ENCODE assay signal across 16 cellular contexts in the genomic region with DNA sequence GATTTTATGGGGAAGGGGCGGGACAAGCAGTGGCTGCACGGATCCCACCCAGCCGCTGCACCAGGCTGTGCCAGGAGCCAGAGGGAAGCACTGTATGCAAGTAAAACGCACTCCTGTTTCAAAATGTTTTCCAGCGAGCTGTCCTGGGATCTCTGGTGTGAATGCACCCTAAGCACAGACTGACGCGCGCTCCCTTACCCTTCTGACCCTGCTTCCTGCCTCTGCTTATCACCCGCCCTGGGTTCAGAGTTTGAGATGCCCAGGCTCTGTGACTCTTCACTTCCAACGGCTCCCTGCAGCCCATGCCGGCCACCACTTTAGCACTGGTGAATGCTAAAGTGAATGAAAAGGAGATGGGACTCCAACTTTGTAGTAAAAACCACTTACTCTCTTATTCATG.
DNase-seq lines count a peak whose midpoint lies in the region; ATAC-seq and TF ChIP-seq lines count a peak whose summit lies in the region.
"Had no signal": no experiment of that assay in that cellular context is flagged by ENCODE, and none has a peak within 500 bp of the region (broad histone marks: within the 10 kb centered on the region; RNA-seq: fewer than 3 reads in every experiment).

No MANE protein-coding gene starts in this region.

- H3K18ac ChIP-seq in neuronal stem cell (ENCODE audit: low read length): peak overlapping the region; percentile 0

- H3K4me2 ChIP-seq in neuronal stem cell (ENCODE audit: insufficient read depth, low read length, poor library complexity, severe bottlenecking): no peak overlapping the region

- WGBS in neuronal stem cell (ENCODE audit: extremely low coverage in 2 of 2, insufficient read length in 2 of 2, insufficient replicate concordance in 1 of 2), 2 donors: no CpG with 5 or more reads among the region's 11 CpGs

- no peaks in the 10 kb centered on the region for H3K9me3 ChIP-seq in Caco-2
- H3K9me3 ChIP-seq in neuronal stem cell (replicated peaks in 1 of 2; ENCODE audit: control insufficient read depth in 2 of 2, insufficient read depth in 1 of 2, low read depth in 1 of 2, low read length in 2 of 2): no peaks in the 10 kb centered on the region
- H3K9me3 ChIP-seq: ovary, SJSA1 had no signal

- H3K4me1 Mint-ChIP-seq in Caco-2 (ENCODE audit: low read depth, unreplicated experiment) (peaks cover 46% of the 10 kb centered on the region), chondrocyte (ENCODE audit: low read depth) (peaks cover 36% of the 10 kb centered on the region)

- no peak overlapping the region for H3K4ac ChIP-seq in neuronal stem cell (ENCODE audit: low read length)

- H3K9ac ChIP-seq in neuronal stem cell (ENCODE audit: low read depth, low read length, poor library complexity): no peak overlapping the region

- H3K14ac ChIP-seq in neuronal stem cell (ENCODE audit: low read length): no peak overlapping the region

- H2AK5ac ChIP-seq in neuronal stem cell (ENCODE audit: low read depth, low read length): no peak overlapping the region

- intact Hi-C loops in Caco-2 (cut with micrococcal nuclease; ENCODE audit: unreplicated experiment): loop anchor here (10.0 kb wide), 2 partner anchors 228 to 358 kb away; no protein-coding TSS in a partner anchor

- no peak overlapping the region for H4K91ac ChIP-seq in neuronal stem cell (ENCODE audit: low read depth, low read length, poor library complexity)

- ATAC-seq in HG02840 (IDR thresholded peaks at IDR 0.05; ENCODE audit: low FRiP score, unreplicated experiment): no peak

- H3K9me3 Mint-ChIP-seq in Caco-2 (ENCODE audit: unreplicated experiment) (no peaks in the 10 kb centered on the region), chondrocyte (ENCODE audit: low read depth) (no peaks in the 10 kb centered on the region)
- H3K9me3 Mint-ChIP-seq: activated CD4-positive, alpha-beta memory T cell treated with anti-CD3 and anti-CD28 coated beads, Interleukin-2, amount 10 ng/mL, durations not matched to agents 7 days and 5 days; activated T-helper 2 cell treated with anti-CD3 and anti-CD28 coated beads, Interferon-gamma antibody, Interleukin-2, Interleukin-4, amounts not matched to agents 10 μg/mL and 5 μg/mL and 100 μg/mL, durations not matched to agents 14 hours and 24 hours and 36 hours had no signal

- CTCF ChIA-PET in Caco-2 (lab: Charles Lee): no interaction called here

- no peaks in the 10 kb centered on the region for H3K79me1 ChIP-seq in neuronal stem cell (ENCODE audit: low read depth, low read length)

- H3K4me3 ChIP-seq in Caco-2 (ENCODE audit: low read depth, low read length) (no peak overlapping the region), NB4 (ENCODE audit: low read depth, low read length) (no peak overlapping the region), fibroblast of pulmonary artery (replicated peaks; ENCODE audit: low read depth, low read length) (no peak overlapping the region), neuronal stem cell (ENCODE audit: low read length in 2 of 2) (no peak overlapping the region)
- H3K4me3 ChIP-seq: ovary, SJSA1 had no signal

- no peak for TF ChIP-seq POLR2A in NB4 (IDR thresholded peaks at IDR 0.05; ENCODE audit: extremely low read depth, insufficient read length)

- POLR2A ChIA-PET in Caco-2 (lab: Charles Lee): no interaction called here

- no TSS peak for BruUV-seq in Caco-2 (replicated peaks; lab: Mats Ljungman, UMichigan)

- no peak overlapping the region for H4K8ac ChIP-seq in neuronal stem cell (ENCODE audit: low read depth, low read length)

- H2BK15ac ChIP-seq in neuronal stem cell (ENCODE audit: low read length): no peak overlapping the region

- no peak overlapping the region for H3K23ac ChIP-seq in neuronal stem cell (ENCODE audit: low read depth, low read length, poor library complexity)

- H3K27ac ChIP-seq in neuronal stem cell (replicated peaks; ENCODE audit: low read length): peak overlapping the region; percentile 26
- H3K27ac ChIP-seq: epithelial cell of prostate, ovary, SJSA1 had no signal

- no peak for TF ChIP-seq CTCF in Caco-2 (IDR thresholded peaks at IDR 0.05; ENCODE audit: insufficient read depth in 1 of 2, low read depth in 1 of 2, low read length in 1 of 2, severe bottlenecking in 1 of 2, unreplicated experiment in 1 of 2)
- no peak for TF ChIP-seq CTCF in NB4 (IDR thresholded peaks at IDR 0.05; ENCODE audit: low read depth, low read length)
- no peak for TF ChIP-seq CTCF in fibroblast of pulmonary artery (IDR thresholded peaks at IDR 0.05; ENCODE audit: low read length, missing control alignments)
- TF ChIP-seq CTCF in chondrocyte (IDR thresholded peaks at IDR 0.05): no peak

- H2BK12ac ChIP-seq in neuronal stem cell (ENCODE audit: low read length): no peak overlapping the region

- H3K36me3 ChIP-seq in Caco-2 (ENCODE audit: control insufficient read depth, insufficient read depth, low read length) (no peaks in the 10 kb centered on the region), neuronal stem cell (replicated peaks in 1 of 2; ENCODE audit: control insufficient read depth in 2 of 2, insufficient read depth in 2 of 2, low read length in 2 of 2) (no peaks in the 10 kb centered on the region)
- H3K36me3 ChIP-seq: ovary, SJSA1 had no signal

- peak overlapping the region; percentile 5 for H2AFZ ChIP-seq in neuronal stem cell (ENCODE audit: low read length)

- H3K4me3 Mint-ChIP-seq in Caco-2 (ENCODE audit: unreplicated experiment): no peak overlapping the region
- no peak overlapping the region for H3K4me3 Mint-ChIP-seq in chondrocyte (ENCODE audit: unreplicated experiment)
- H3K4me3 Mint-ChIP-seq: activated CD4-positive, alpha-beta memory T cell treated with anti-CD3 and anti-CD28 coated beads, Interleukin-2, amount 10 ng/mL, durations not matched to agents 7 days and 5 days had no signal

- DNase-seq in Caco-2 (no peak), NB4 (ENCODE audit: low read depth) (peak; percentile 25), fibroblast of pulmonary artery (ENCODE audit: low read depth) (peak; percentile 33), neuronal stem cell (ENCODE audit: low spot score) (no peak), foreskin melanocyte (no peak), chondrocyte (ENCODE audit: low spot score) (no peak), NOMO-1 treated with DMSO at 0.1 percent for 48 hours (lab: John Stamatoyannopoulos, UW; ENCODE audit: unreplicated experiment) (no peak)
- DNase-seq: activated CD4-positive, alpha-beta memory T cell treated with anti-CD3 and anti-CD28 coated beads, Interleukin-2, amount 10 ng/mL, durations not matched to agents 7 days and 5 days; amniotic stem cell; Karpas-422; NCI-H187 treated with DMSO at 0.1 percent for 48 hours had no signal

- no peak overlapping the region for H2BK120ac ChIP-seq in neuronal stem cell (ENCODE audit: low read depth, low read length)

- H3K36me3 Mint-ChIP-seq in Caco-2 (ENCODE audit: insufficient read depth, unreplicated experiment) (peaks cover under 1% of the 10 kb centered on the region), chondrocyte (ENCODE audit: low read depth) (peaks cover 3% of the 10 kb centered on the region)

- H3K27ac Mint-ChIP-seq in Caco-2 (ENCODE audit: unreplicated experiment) (peak overlapping the region; percentile 12), chondrocyte (ENCODE audit: unreplicated experiment) (no peak overlapping the region)
- H3K27ac Mint-ChIP-seq: activated CD4-positive, alpha-beta memory T cell treated with anti-CD3 and anti-CD28 coated beads, Interleukin-2, amount 10 ng/mL, durations not matched to agents 7 days and 5 days; activated T-helper 2 cell treated with anti-CD3 and anti-CD28 coated beads, Interferon-gamma antibody, Interleukin-2, Interleukin-4, amounts not matched to agents 10 μg/mL and 5 μg/mL and 100 μg/mL, durations not matched to agents 14 hours and 24 hours and 36 hours had no signal

- H3K4me1 ChIP-seq in Caco-2 (peaks cover 59% of the 10 kb centered on the region), neuronal stem cell (ENCODE audit: control insufficient read depth in 2 of 2, insufficient read depth in 1 of 2, low read depth in 1 of 2, low read length in 2 of 2) (peaks cover 1 to 23% of the 10 kb centered on the region in 2 donors)

- H3K27me3 Mint-ChIP-seq in Caco-2 (ENCODE audit: insufficient read depth, unreplicated experiment) (no peaks in the 10 kb centered on the region), chondrocyte (ENCODE audit: low read depth) (peaks cover 13% of the 10 kb centered on the region)
- H3K27me3 Mint-ChIP-seq: activated CD4-positive, alpha-beta memory T cell treated with anti-CD3 and anti-CD28 coated beads, Interleukin-2, amount 10 ng/mL, durations not matched to agents 7 days and 5 days had no signal

- no peak overlapping the region for H2BK5ac ChIP-seq in neuronal stem cell (ENCODE audit: low read length)

- H3K27me3 ChIP-seq in Caco-2 (replicated peaks; ENCODE audit: control insufficient read depth, insufficient read depth, low read length) (no peaks in the 10 kb centered on the region), neuronal stem cell (ENCODE audit: control insufficient read depth in 3 of 3, insufficient read depth in 3 of 3, low read depth in 1 of 3, low read length in 3 of 3) (peaks cover 0 to 6% (median 0%) of the 10 kb centered on the region in 3 experiments)
- H3K27me3 ChIP-seq: ovary, SJSA1 had no signal

Comparison
In these comparisons a context has a peak if more than half of its experiments do, and no peak if none do; other contexts are left out.
1. DNase-seq: peak in NB4 (single experiment) and fibroblast of pulmonary artery (single experiment); none in Caco-2 (0 of 2), neuronal stem cell (single experiment), foreskin melanocyte (single experiment), chondrocyte (single experiment) and NOMO-1 treated with DMSO at 0.1 percent for 48 hours (single experiment).